In the genomic region with DNA sequence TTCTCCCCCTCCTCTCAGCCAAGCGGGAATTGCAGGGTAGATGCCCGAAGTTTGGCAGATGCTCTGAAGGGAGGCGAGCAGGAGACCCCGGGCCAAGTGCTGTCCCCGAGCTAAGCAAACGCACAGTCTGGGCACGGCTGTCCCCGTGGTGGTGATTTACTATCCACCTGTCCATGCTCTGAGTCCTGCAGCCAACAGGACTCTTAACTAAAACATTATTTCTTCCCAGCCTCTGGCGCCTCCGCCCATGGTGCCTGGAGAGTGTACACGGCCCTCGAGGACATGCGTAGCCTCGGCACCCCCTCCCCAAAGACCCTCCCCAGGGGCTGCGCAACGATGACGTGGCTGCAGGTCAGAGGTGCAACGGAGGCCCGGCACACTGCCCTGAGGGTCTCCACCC, we compare ENCODE assay signal across 27 cellular contexts. TPM values are rescaled to one million over a fixed set of nuclear protein-coding genes. Genes with fewer than 3 reads are reported as not detected.
"Had no signal": no experiment of that assay in that cellular context is flagged by ENCODE, and none has a peak within 500 bp of the region (broad histone marks: within the 10 kb centered on the region; RNA-seq: fewer than 3 reads in every experiment).

No MANE protein-coding gene starts in this region.

- H3K27ac ChIP-seq: ascending aorta, brain microvascular endothelial cell, heart left ventricle had no signal

- DNase-seq: activated CD4-positive, alpha-beta memory T cell treated with anti-CD3 and anti-CD28 coated beads for 36 hours; activated CD4-positive, alpha-beta T cell treated with anti-CD3 and anti-CD28 coated beads for 36 hours; activated CD4-positive, alpha-beta T cell treated with anti-CD3 and anti-CD28 coated beads, Interleukin-2, amount 10 ng/mL, durations not matched to agents 24 days and 14 days; activated CD4-positive, CD25-positive, alpha-beta regulatory T cell; activated CD4-positive, CD25-positive, alpha-beta regulatory T cell treated with anti-CD3 and anti-CD28 coated beads, Interleukin-2, amount 50 U/mL, for 72 hours; activated CD8-positive, alpha-beta memory T cell treated with anti-CD3 and anti-CD28 coated beads, Interleukin-2, amount 10 ng/mL, durations not matched to agents 7 days and 5 days; activated CD8-positive, alpha-beta memory T cell treated with anti-CD3 and anti-CD28 coated beads, Interleukin-2, amount 50 U/mL, for 4 hours; activated CD8-positive, alpha-beta T cell treated with anti-CD3 and anti-CD28 coated beads, Interleukin-2, amount 10 ng/mL, durations not matched to agents 7 days and 5 days; activated effector memory CD4-positive, alpha-beta T cell treated with anti-CD3 and anti-CD28 coated beads, Interleukin-2, amount 50 U/mL, for 16 hours; activated naive CD4-positive, alpha-beta T cell treated with anti-CD3 and anti-CD28 coated beads for 36 hours; activated naive CD8-positive, alpha-beta T cell treated with anti-CD3 and anti-CD28 coated beads, Interleukin-2, amount 10 ng/mL, durations not matched to agents 7 days and 5 days; activated T-cell treated with anti-CD3 and anti-CD28 coated beads, Interleukin-2, amount 50 U/mL, for 1 hour; activated T-cell treated with anti-CD3 and anti-CD28 coated beads, Interleukin-2, amount 50 U/mL, for 48 hours; brain microvascular endothelial cell; caudate nucleus; cortex of kidney; dermis blood vessel endothelial cell; effector CD8-positive, alpha-beta T cell; erythroblast; foreskin fibroblast; glutamatergic neuron; heart left ventricle; T-helper 2 cell had no signal

- H3K36me3 Mint-ChIP-seq: activated CD8-positive, alpha-beta memory T cell treated with anti-CD3 and anti-CD28 coated beads, Interleukin-2, amount 10 ng/mL, durations not matched to agents 7 days and 5 days; activated naive CD8-positive, alpha-beta T cell treated with anti-CD3 and anti-CD28 coated beads, Interleukin-2, amount 10 ng/mL, durations not matched to agents 7 days and 5 days had no signal

- ATAC-seq: activated CD4-positive, alpha-beta T cell treated with anti-CD3 and anti-CD28 coated beads for 36 hours; activated CD8-positive, alpha-beta memory T cell treated with anti-CD3 and anti-CD28 coated beads, Interleukin-2, amount 10 ng/mL, durations not matched to agents 7 days and 5 days; activated CD8-positive, alpha-beta T cell treated with anti-CD3 and anti-CD28 coated beads, Interleukin-2, amount 10 ng/mL, durations not matched to agents 7 days and 5 days; activated naive CD4-positive, alpha-beta T cell treated with anti-CD3 and anti-CD28 coated beads, Interleukin-2, amount 50 U/mL, for 72 hours; heart left ventricle had no signal

- H3K27ac Mint-ChIP-seq: activated CD4-positive, alpha-beta memory T cell treated with anti-CD3 and anti-CD28 coated beads for 36 hours; activated CD4-positive, alpha-beta T cell treated with anti-CD3 and anti-CD28 coated beads for 36 hours; activated CD4-positive, alpha-beta T cell treated with anti-CD3 and anti-CD28 coated beads, Interleukin-2, amount 10 ng/mL, durations not matched to agents 24 days and 14 days; activated CD8-positive, alpha-beta memory T cell treated with anti-CD3 and anti-CD28 coated beads, Interleukin-2, amount 10 ng/mL, durations not matched to agents 7 days and 5 days; activated CD8-positive, alpha-beta T cell treated with anti-CD3 and anti-CD28 coated beads, Interleukin-2, amount 10 ng/mL, durations not matched to agents 7 days and 5 days; activated naive CD4-positive, alpha-beta T cell treated with anti-CD3 and anti-CD28 coated beads for 36 hours; activated naive CD4-positive, alpha-beta T cell treated with anti-CD3 and anti-CD28 coated beads, Interleukin-2, amount 50 U/mL, for 72 hours; activated naive CD8-positive, alpha-beta T cell treated with anti-CD3 and anti-CD28 coated beads, Interleukin-2, amount 10 ng/mL, durations not matched to agents 7 days and 5 days; activated T-helper 1 cell treated with anti-CD3 and anti-CD28 coated beads, Interleukin-12 subunit alpha, Interleukin-12 subunit beta, Interleukin-2, Interleukin-4 antibody, amounts not matched to agents 30 ng/mL and 10 ng/mL and 1 ng/mL, durations not matched to agents 14 hours and 24 hours and 36 hours; activated T-helper 2 cell treated with anti-CD3 and anti-CD28 coated beads, Interferon-gamma antibody, Interleukin-2, Interleukin-4, amounts not matched to agents 10 μg/mL and 5 μg/mL and 100 μg/mL, durations not matched to agents 14 hours and 24 hours and 36 hours had no signal

- H3K4me1 ChIP-seq: ascending aorta, heart left ventricle had no signal

- H3K4me3 ChIP-seq: ascending aorta, heart left ventricle had no signal

- H3K4me3 Mint-ChIP-seq: activated CD4-positive, alpha-beta memory T cell treated with anti-CD3 and anti-CD28 coated beads for 36 hours; activated CD4-positive, alpha-beta T cell treated with anti-CD3 and anti-CD28 coated beads for 36 hours; activated CD4-positive, alpha-beta T cell treated with anti-CD3 and anti-CD28 coated beads, Interleukin-2, amount 10 ng/mL, durations not matched to agents 24 days and 14 days; activated CD8-positive, alpha-beta memory T cell treated with anti-CD3 and anti-CD28 coated beads, Interleukin-2, amount 10 ng/mL, durations not matched to agents 7 days and 5 days; activated CD8-positive, alpha-beta T cell treated with anti-CD3 and anti-CD28 coated beads, Interleukin-2, amount 10 ng/mL, durations not matched to agents 7 days and 5 days; activated naive CD4-positive, alpha-beta T cell treated with anti-CD3 and anti-CD28 coated beads for 36 hours; activated naive CD8-positive, alpha-beta T cell treated with anti-CD3 and anti-CD28 coated beads, Interleukin-2, amount 10 ng/mL, durations not matched to agents 7 days and 5 days; activated T-helper 1 cell treated with anti-CD3 and anti-CD28 coated beads, Interleukin-12 subunit alpha, Interleukin-12 subunit beta, Interleukin-2, Interleukin-4 antibody, amounts not matched to agents 30 ng/mL and 10 ng/mL and 1 ng/mL, durations not matched to agents 14 hours and 24 hours and 36 hours had no signal

- H3K9me3 Mint-ChIP-seq: activated CD4-positive, alpha-beta T cell treated with anti-CD3 and anti-CD28 coated beads, Interleukin-2, amount 10 ng/mL, durations not matched to agents 24 days and 14 days had no signal

- H3K36me3 ChIP-seq: ascending aorta, brain microvascular endothelial cell, heart left ventricle had no signal

- H3K4me1 Mint-ChIP-seq: activated CD4-positive, alpha-beta T cell treated with anti-CD3 and anti-CD28 coated beads for 36 hours; activated CD4-positive, alpha-beta T cell treated with anti-CD3 and anti-CD28 coated beads, Interleukin-2, amount 10 ng/mL, durations not matched to agents 24 days and 14 days; activated CD8-positive, alpha-beta memory T cell treated with anti-CD3 and anti-CD28 coated beads, Interleukin-2, amount 10 ng/mL, durations not matched to agents 7 days and 5 days; activated naive CD8-positive, alpha-beta T cell treated with anti-CD3 and anti-CD28 coated beads, Interleukin-2, amount 10 ng/mL, durations not matched to agents 7 days and 5 days had no signal

- H3K27me3 Mint-ChIP-seq: activated CD8-positive, alpha-beta memory T cell treated with anti-CD3 and anti-CD28 coated beads, Interleukin-2, amount 10 ng/mL, durations not matched to agents 7 days and 5 days had no signal

- H3K27me3 ChIP-seq: ascending aorta had no signal

RNA-seq across cellular contexts. Expression of gene TINCR, which starts 7.6 kb away (rescaled TPM):
- total RNA-seq: ascending aorta had no signal
